Comparison of ENCODE assay signal across 8 cellular contexts in genomic region chr1:227317541-227318002, GRCh38. TPM values are rescaled to one million over a fixed set of nuclear protein-coding genes. Genes with fewer than 3 reads are reported as not detected.
DNase-seq lines count a peak whose midpoint lies in the region; ATAC-seq and TF ChIP-seq lines count a peak whose summit lies in the region.

No MANE protein-coding gene starts in this region.

- H3K9me3 ChIP-seq in T-helper 17 cell (ENCODE audit: control insufficient read depth, low read length, poor library complexity, severe bottlenecking) (no peaks in the 10 kb centered on the region), suprapubic skin (no peaks in the 10 kb centered on the region)

- no peaks in the 10 kb centered on the region for H3K27me3 ChIP-seq in suprapubic skin

- TF ChIP-seq RAD21 in Ishikawa (IDR thresholded peaks at IDR 0.05; ENCODE audit: low read depth) = no peak

- WGBS in suprapubic skin = under 1% methylated on average over 28 of the region's 28 CpGs

- no peak for TF ChIP-seq CTCF in suprapubic skin (IDR thresholded peaks at IDR 0.05)

- H3K4me1 Mint-ChIP-seq in T-helper 17 cell = peaks cover 5% of the 10 kb centered on the region
- H3K4me1 Mint-ChIP-seq in effector memory CD8-positive, alpha-beta T cell (ENCODE audit: low read depth in 2 of 2) = peaks cover 0 to 4% of the 10 kb centered on the region in 2 donors

- no peaks in the 10 kb centered on the region for H3K9me3 Mint-ChIP-seq in effector memory CD8-positive, alpha-beta T cell

- peaks cover 2% of the 10 kb centered on the region for H3K36me3 Mint-ChIP-seq in T-helper 17 cell (ENCODE audit: low read depth)
- H3K36me3 Mint-ChIP-seq in effector memory CD8-positive, alpha-beta T cell (ENCODE audit: insufficient read depth) = no peaks in the 10 kb centered on the region

- H3K27ac Mint-ChIP-seq in T-helper 17 cell = no peak overlapping the region
- H3K27ac Mint-ChIP-seq in effector memory CD8-positive, alpha-beta T cell = no peak overlapping the region

- ATAC-seq in T-helper 17 cell (peak; percentile 24), GM18861 (IDR thresholded peaks at IDR 0.05; ENCODE audit: unreplicated experiment) (no peak), GM19351 (IDR thresholded peaks at IDR 0.05; ENCODE audit: unreplicated experiment) (no peak)
- no peak for ATAC-seq in effector memory CD8-positive, alpha-beta T cell (replicated peaks)

- peak overlapping the region; percentile 96 for H3K4me3 ChIP-seq in suprapubic skin

- H3K27ac ChIP-seq in suprapubic skin = peak overlapping the region; percentile 92

- H3K4me1 ChIP-seq in suprapubic skin = peaks cover 22% of the 10 kb centered on the region

- no peaks in the 10 kb centered on the region for H3K36me3 ChIP-seq in suprapubic skin

- DNase-seq in DMS79 treated with DMSO at 0.1 percent for 48 hours (lab: John Stamatoyannopoulos, UW) = peak; percentile 80
- DNase-seq in T-helper 17 cell = no peak
- no peak for DNase-seq in effector memory CD8-positive, alpha-beta T cell
- DNase-seq in lung microvascular endothelial cell (ENCODE audit: low read depth in 2 of 2) = peak; percentile 73 to 78
- peak in 1 of 2 donors; percentile 69 for DNase-seq in suprapubic skin (ENCODE audit: low spot score in 2 of 2)

- peak overlapping the region; percentile 84 for H3K4me3 Mint-ChIP-seq in T-helper 17 cell
- peak overlapping the region; percentile 55 to 70 for H3K4me3 Mint-ChIP-seq in effector memory CD8-positive, alpha-beta T cell

- TF ChIP-seq EP300 in Ishikawa (IDR thresholded peaks at IDR 0.05; ENCODE audit: borderline replicate concordance) (no peak), suprapubic skin (IDR thresholded peaks at IDR 0.05) (no peak)

- TF ChIP-seq POLR2A in suprapubic skin (IDR thresholded peaks at IDR 0.05) = no peak

- peaks cover 52% of the 10 kb centered on the region for H3K27me3 Mint-ChIP-seq in T-helper 17 cell
- peaks cover 75 to 79% of the 10 kb centered on the region in 2 donors for H3K27me3 Mint-ChIP-seq in effector memory CD8-positive, alpha-beta T cell

TF ChIP-seq in Ishikawa, 13 proteins besides CTCF, POLR2A, EP300 and RAD21:
- TF ChIP-seq TAF1 (IDR thresholded peaks at IDR 0.05; ENCODE audit: low read depth) = no peak
- peak; percentile 33; the same call in 1 of the 2 replicates for TF ChIP-seq FOXM1 (IDR thresholded peaks at IDR 0.05; ENCODE audit: borderline replicate concordance, low read depth)
- TF ChIP-seq, protein P1, sequence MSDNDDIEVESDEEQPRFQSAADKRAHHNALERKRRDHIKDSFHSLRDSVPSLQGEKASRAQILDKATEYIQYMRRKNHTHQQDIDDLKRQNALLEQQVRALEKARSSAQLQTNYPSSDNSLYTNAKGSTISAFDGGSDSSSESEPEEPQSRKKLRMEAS (IDR thresholded peaks at IDR 0.05) = no peak
- no peak for TF ChIP-seq CREB1 (IDR thresholded peaks at IDR 0.05; ENCODE audit: low read depth)
- TF ChIP-seq REST (IDR thresholded peaks at IDR 0.05; ENCODE audit: low read depth) = no peak
- TF ChIP-seq ZBTB7A (IDR thresholded peaks at IDR 0.05; ENCODE audit: low read depth) = peak; percentile 91; the same call in 1 of the 2 replicates
- peak; percentile 59; the same call in 1 of the 2 replicates for TF ChIP-seq CEBPB (IDR thresholded peaks at IDR 0.05)
- no peak for TF ChIP-seq TEAD4 (IDR thresholded peaks at IDR 0.05)
- TF ChIP-seq NFIC (IDR thresholded peaks at IDR 0.05) = no peak
- no peak for TF ChIP-seq USF1 (IDR thresholded peaks at IDR 0.05)
- no peak for TF ChIP-seq EGR1 (IDR thresholded peaks at IDR 0.05)
- no peak for TF ChIP-seq TCF12 (IDR thresholded peaks at IDR 0.05; ENCODE audit: low read depth)

RNA-seq across cellular contexts. Expression of gene CDC42BPA, which starts 0.7 kb away (rescaled TPM):
- total RNA-seq in T-helper 17 cell = 1 to 10 TPM; 1.2 to 2.5 TPM
- 51.6 and 79.2 TPM in 2 replicates for total RNA-seq in lung microvascular endothelial cell
- total RNA-seq in suprapubic skin = 10 to 100 TPM; 12.2 to 54.6 (median 14.9) TPM

Comparison
In these comparisons a context has a peak if more than half of its experiments do, and no peak if none do; other contexts are left out.
1. DNase-seq: peak in DMS79 treated with DMSO at 0.1 percent for 48 hours (single experiment) and lung microvascular endothelial cell (2 of 2); none in T-helper 17 cell (0 of 3) and effector memory CD8-positive, alpha-beta T cell (0 of 3).